In genomic region chr7:155787171-155787851, GRCh38 we compare ENCODE assay signal across 9 cellular contexts. TPM values are rescaled to one million over a fixed set of nuclear protein-coding genes. Genes with fewer than 3 reads are reported as not detected.
A peak's percentile ranks its signal among the peaks of the same experiment; 100 is the strongest.
DNase-seq lines count a peak whose midpoint lies in the region; ATAC-seq and TF ChIP-seq lines count a peak whose summit lies in the region.
"Had no signal": no experiment of that assay in that cellular context is flagged by ENCODE, and none has a peak within 500 bp of the region (broad histone marks: within the 10 kb centered on the region; RNA-seq: fewer than 3 reads in every experiment).

No MANE protein-coding gene starts in this region.

- H3K79me2 ChIP-seq in neural progenitor cell (ENCODE audit: low read depth), result no peaks in the 10 kb centered on the region

- H3K4me3 ChIP-seq in Peyer's patch (peak overlapping the region in 3 of 4 donors; percentile 14 to 40 (median 32)), neural progenitor cell (peak overlapping the region; percentile 63)

- H3K36me3 ChIP-seq in Peyer's patch (peaks cover 0 to 4% (median 0%) of the 10 kb centered on the region in 3 donors), neural progenitor cell (no peaks in the 10 kb centered on the region)

- H2AFZ ChIP-seq in neural progenitor cell (replicated peaks), result peak overlapping the region; percentile 82

- ATAC-seq in GM19455 (IDR thresholded peaks at IDR 0.05; ENCODE audit: unreplicated experiment) (no peak), GM19035 (IDR thresholded peaks at IDR 0.05; ENCODE audit: unreplicated experiment) (no peak), HG03139 (IDR thresholded peaks at IDR 0.05; ENCODE audit: unreplicated experiment) (no peak)

- no peak overlapping the region for H3K27ac ChIP-seq in Peyer's patch
- H3K27ac ChIP-seq in neural progenitor cell, result no peak overlapping the region

- peaks cover 9% of the 10 kb centered on the region for H3F3A ChIP-seq in neural progenitor cell (ENCODE audit: low read depth)

- peaks cover 7% of the 10 kb centered on the region for H3K36me3 Mint-ChIP-seq in neural progenitor cell

- H3K9ac ChIP-seq in neural progenitor cell, result no peak overlapping the region

- H3K27me3 Mint-ChIP-seq in neural progenitor cell (ENCODE audit: insufficient read depth, low read depth), result peaks cover 19% of the 10 kb centered on the region

- peaks cover 7% of the 10 kb centered on the region for H3K9me3 Mint-ChIP-seq in neural progenitor cell

- TF ChIP-seq POLR2A in Peyer's patch (IDR thresholded peaks at IDR 0.05), result no peak

- H3K4me3 Mint-ChIP-seq in neural progenitor cell, result peak overlapping the region; percentile 80

- peak overlapping the region; percentile 84 for H3K4me2 ChIP-seq in neural progenitor cell

- H3K4me1 Mint-ChIP-seq in neural progenitor cell, result peaks cover 5% of the 10 kb centered on the region

- H3K27ac Mint-ChIP-seq in neural progenitor cell, result no peak overlapping the region

- H3K9me3 ChIP-seq in Peyer's patch (no peaks in the 10 kb centered on the region), neural progenitor cell (ENCODE audit: low read depth) (no peaks in the 10 kb centered on the region)

- TF ChIP-seq CTCF in Peyer's patch (IDR thresholded peaks at IDR 0.05) (no peak), neural progenitor cell (IDR thresholded peaks at IDR 0.05) (no peak)

- DNase-seq in AG20443 (ENCODE audit: low spot score) (peak; percentile 74), Peyer's patch (peak in 2 of 3 donors; percentile 43 to 46), fibroblast of peridontal ligament (ENCODE audit: extremely low read depth) (peak; percentile 6), neural progenitor cell (ENCODE audit: low spot score) (peak; percentile 56), SKM-1 (lab: John Stamatoyannopoulos, UW; ENCODE audit: unreplicated experiment) (no peak)
- DNase-seq: amygdala had no signal

- H3K4me1 ChIP-seq in Peyer's patch, result peaks cover 0 to 9% (median 0%) of the 10 kb centered on the region in 4 donors
- no peaks in the 10 kb centered on the region for H3K4me1 ChIP-seq in neural progenitor cell

- H4K20me1 ChIP-seq in neural progenitor cell (ENCODE audit: low read depth), result no peaks in the 10 kb centered on the region

- peaks cover 0 to 11% of the 10 kb centered on the region in 2 donors for H3K27me3 ChIP-seq in Peyer's patch
- H3K27me3 ChIP-seq in neural progenitor cell, result peaks cover 27% of the 10 kb centered on the region

RNA-seq across cellular contexts. Expression of gene SHH, which starts 25.0 kb away (rescaled TPM):
- total RNA-seq in Peyer's patch (1 to 10 TPM in 3 of 4 donors, not detected in 1; 1.4 to 2.5 (median 2.1) TPM), neural progenitor cell (ENCODE audit: low replicate concordance) (0.03 TPM in 1 of 2 replicates, not detected in the other)
